Comparison of ENCODE assay signal across 19 cellular contexts in the genomic region with DNA sequence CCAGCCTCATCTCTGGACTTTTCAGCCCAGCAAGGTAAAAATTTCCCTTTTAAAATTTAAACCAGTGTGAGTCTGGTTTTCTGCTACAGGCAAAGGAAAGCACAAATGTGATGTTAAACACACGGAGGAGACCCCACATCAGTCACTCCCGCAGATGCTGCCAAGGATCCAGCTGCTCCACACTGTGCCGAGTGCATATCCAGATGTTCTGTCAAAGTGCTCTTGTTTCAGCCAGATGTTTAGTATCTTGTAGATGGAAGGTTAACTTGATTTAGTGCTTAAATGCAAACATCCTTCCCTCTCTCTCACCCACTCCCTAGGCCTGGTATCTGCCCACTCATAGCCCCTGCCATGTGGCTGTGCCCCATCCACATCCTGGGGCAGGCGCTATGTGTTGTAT. TPM values are rescaled to one million over a fixed set of nuclear protein-coding genes. Genes with fewer than 3 reads are reported as not detected.
DNase-seq lines count a peak whose midpoint lies in the region; ATAC-seq and TF ChIP-seq lines count a peak whose summit lies in the region.
"Had no signal": no experiment of that assay in that cellular context is flagged by ENCODE, and none has a peak within 500 bp of the region (broad histone marks: within the 10 kb centered on the region; RNA-seq: fewer than 3 reads in every experiment).

No MANE protein-coding gene starts in this region.

- no peak overlapping the region; the same call in 1 of the 2 replicates for H3K9ac ChIP-seq in SK-N-SH

- no peaks in the 10 kb centered on the region for H3K9me2 ChIP-seq in SK-N-SH

- intact Hi-C loops in psoas muscle (cut with DNase I) = loop anchor here in 1 of 2 donors (2.0 kb wide), 1 partner anchor 35 kb away; no protein-coding TSS in a partner anchor

- TF ChIP-seq CTCF in SK-N-SH (IDR thresholded peaks at IDR 0.05) = no peak
- no peak for TF ChIP-seq CTCF in fibroblast of the aortic adventitia (IDR thresholded peaks at IDR 0.05; ENCODE audit: insufficient read depth, low read length)
- no peak for TF ChIP-seq CTCF in psoas muscle (IDR thresholded peaks at IDR 0.05)

- H3K4me2 ChIP-seq in SK-N-SH = no peak overlapping the region

- H3K36me3 ChIP-seq in SK-N-SH (replicated peaks in 1 of 2; ENCODE audit: control insufficient read depth in 1 of 2, insufficient read depth in 2 of 2, low read length in 1 of 2) = no peaks in the 10 kb centered on the region
- H3K36me3 ChIP-seq in psoas muscle (ENCODE audit: insufficient read depth in 1 of 2, low read depth in 1 of 2) = no peaks in the 10 kb centered on the region
- H3K36me3 ChIP-seq in urinary bladder (ENCODE audit: insufficient read depth) = no peaks in the 10 kb centered on the region
- H3K36me3 ChIP-seq: cardiac muscle cell, spleen had no signal

- POLR2A ChIA-PET in SK-N-SH (lab: Yijun Ruan, JAX) = no interaction called here

- H4K20me1 ChIP-seq in SK-N-SH (ENCODE audit: insufficient read depth) = no peaks in the 10 kb centered on the region

- WGBS in SK-N-SH (ENCODE audit: low lambda C conversion rate) = 78% methylated on average over 4 of the region's 4 CpGs
- WGBS in psoas muscle, 3 donors = 58 to 69% (median 67%) methylated on average over 4 of the region's 4 CpGs
- WGBS in urinary bladder = 55% methylated on average over 4 of the region's 4 CpGs

- DNase-seq in SK-N-SH (peak; percentile 65), fibroblast of the aortic adventitia (ENCODE audit: low read depth) (peak; percentile 45), psoas muscle (peak in 1 of 2 donors; percentile 48), hypothalamus (lab: John Stamatoyannopoulos, UW) (no peak), NCI-H1048 (lab: John Stamatoyannopoulos, UW) (no peak)
- DNase-seq: 8988T; activated CD4-positive, alpha-beta T cell treated with anti-CD3 and anti-CD28 coated beads, Interleukin-2, amount 10 ng/mL, durations not matched to agents 7 days and 5 days; activated naive CD4-positive, alpha-beta T cell treated with anti-CD3 and anti-CD28 coated beads, Interleukin-2, amount 50 U/mL, for 16 hours; DMS53; immature natural killer cell; NCI-H1436 treated with DMSO at 0.1 percent for 48 hours; NCI-H510A treated with DMSO at 0.1 percent for 48 hours; spleen; stimulated activated naive CD8-positive, alpha-beta T cell treated with anti-CD3 and anti-CD28 coated beads, Interleukin-15, Interleukin-2, amounts not matched to agents 100 U/mL and 50 U/mL, for 24 hours had no signal

- no peaks in the 10 kb centered on the region for H3K79me2 ChIP-seq in SK-N-SH (ENCODE audit: insufficient read depth)

- TF ChIP-seq RAD21 in SK-N-SH (IDR thresholded peaks at IDR 0.05; ENCODE audit: low read length) = no peak

- no peaks in the 10 kb centered on the region for H3K9me3 ChIP-seq in SK-N-SH
- no peaks in the 10 kb centered on the region for H3K9me3 ChIP-seq in psoas muscle
- H3K9me3 ChIP-seq: spleen had no signal

- H3K27me3 ChIP-seq in SK-N-SH (ENCODE audit: insufficient read depth) (no peaks in the 10 kb centered on the region), psoas muscle (ENCODE audit: insufficient read depth in 3 of 3, low read length in 2 of 3) (no peaks in the 10 kb centered on the region)
- H3K27me3 ChIP-seq: cardiac muscle cell had no signal

- H3K4me1 ChIP-seq in SK-N-SH (ENCODE audit: control insufficient read depth in 1 of 2, insufficient read depth in 2 of 2, low read depth in 1 of 2, low read length in 1 of 2) (peaks cover 30 to 37% of the 10 kb centered on the region in 2 experiments; a peak in 3 of 4 replicates), psoas muscle (peaks cover 80% of the 10 kb centered on the region), urinary bladder (ENCODE audit: insufficient read depth) (no peaks in the 10 kb centered on the region)

- no peak for TF ChIP-seq EP300 in SK-N-SH (IDR thresholded peaks at IDR 0.05; ENCODE audit: borderline replicate concordance in 1 of 2, low read depth in 1 of 2, low read length in 1 of 2)

- peaks cover 37% of the 10 kb centered on the region for H3F3A ChIP-seq in SK-N-SH (replicated peaks; ENCODE audit: insufficient read depth)

- CTCF ChIA-PET in SK-N-SH (lab: Yijun Ruan, JAX) = interaction anchor here (0.8 to 34.7 kb wide), 6 partner anchors 9 to 70 kb away, joined by 3 to 626 read pairs (median 4); no protein-coding TSS in a partner anchor

- H3K27ac ChIP-seq in SK-N-SH (ENCODE audit: low read depth in 2 of 2, low read length in 1 of 2) (peak overlapping the region; percentile 28 to 39; a peak in 3 of 4 replicates), psoas muscle (peak overlapping the region; percentile 77), urinary bladder (ENCODE audit: low read depth) (peak overlapping the region; percentile 76)
- H3K27ac ChIP-seq: cardiac muscle cell, SK-N-MC had no signal

- H2AFZ ChIP-seq in SK-N-SH (ENCODE audit: low read depth) = no peak overlapping the region

- H3K4me3 ChIP-seq in SK-N-SH (ENCODE audit: low read depth in 2 of 2, low read length in 1 of 2) = no peak overlapping the region
- H3K4me3 ChIP-seq in fibroblast of the aortic adventitia (ENCODE audit: low read depth, low read length) = no peak overlapping the region
- H3K4me3 ChIP-seq in psoas muscle = no peak overlapping the region
- no peak overlapping the region for H3K4me3 ChIP-seq in urinary bladder (ENCODE audit: low read depth, low read length)
- H3K4me3 ChIP-seq: cardiac muscle cell, SK-N-MC, spleen had no signal

- ATAC-seq in SK-N-SH treated with all-trans-retinoic acid at 6 μM for 48 hours = no peak
- ATAC-seq in psoas muscle = no peak
- no peak for ATAC-seq in HG03521 (IDR thresholded peaks at IDR 0.05; ENCODE audit: unreplicated experiment)
- ATAC-seq: stimulated activated naive CD8-positive, alpha-beta T cell treated with anti-CD3 and anti-CD28 coated beads, Interleukin-15, Interleukin-2, amounts not matched to agents 100 U/mL and 50 U/mL, for 24 hours had no signal

TF ChIP-seq in SK-N-SH, 30 proteins besides CTCF, POLR2A, EP300 and RAD21 (continues in another document):
- no peak for TF ChIP-seq SIN3A (IDR thresholded peaks at IDR 0.05; ENCODE audit: borderline replicate concordance, low read depth, low read length)
- TF ChIP-seq, protein P1, sequence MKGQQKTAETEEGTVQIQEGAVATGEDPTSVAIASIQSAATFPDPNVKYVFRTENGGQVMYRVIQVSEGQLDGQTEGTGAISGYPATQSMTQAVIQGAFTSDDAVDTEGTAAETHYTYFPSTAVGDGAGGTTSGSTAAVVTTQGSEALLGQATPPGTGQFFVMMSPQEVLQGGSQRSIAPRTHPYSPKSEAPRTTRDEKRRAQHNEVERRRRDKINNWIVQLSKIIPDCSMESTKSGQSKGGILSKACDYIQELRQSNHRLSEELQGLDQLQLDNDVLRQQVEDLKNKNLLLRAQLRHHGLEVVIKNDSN (IDR thresholded peaks at IDR 0.05; ENCODE audit: borderline replicate concordance, low read depth) = no peak
- TF ChIP-seq TAF1 (IDR thresholded peaks at IDR 0.05; ENCODE audit: borderline replicate concordance, low read depth, low read length) = no peak
- TF ChIP-seq, protein P2, sequence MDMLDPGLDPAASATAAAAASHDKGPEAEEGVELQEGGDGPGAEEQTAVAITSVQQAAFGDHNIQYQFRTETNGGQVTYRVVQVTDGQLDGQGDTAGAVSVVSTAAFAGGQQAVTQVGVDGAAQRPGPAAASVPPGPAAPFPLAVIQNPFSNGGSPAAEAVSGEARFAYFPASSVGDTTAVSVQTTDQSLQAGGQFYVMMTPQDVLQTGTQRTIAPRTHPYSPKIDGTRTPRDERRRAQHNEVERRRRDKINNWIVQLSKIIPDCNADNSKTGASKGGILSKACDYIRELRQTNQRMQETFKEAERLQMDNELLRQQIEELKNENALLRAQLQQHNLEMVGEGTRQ (IDR thresholded peaks at IDR 0.05; ENCODE audit: borderline replicate concordance, low read depth, low read length) = no peak
- no peak for TF ChIP-seq POLR2AphosphoS5 (IDR thresholded peaks at IDR 0.05; ENCODE audit: low read depth, low read length)
- no peak for TF ChIP-seq FOXJ3 (CRISPR knock-in tag; IDR thresholded peaks at IDR 0.05)

TF ChIP-seq in SK-N-SH treated with all-trans-retinoic acid at 6 μM for 48 hours, 23 proteins besides CTCF, POLR2A, EP300 and RAD21 (continues in another document):
- TF ChIP-seq, protein P3, sequence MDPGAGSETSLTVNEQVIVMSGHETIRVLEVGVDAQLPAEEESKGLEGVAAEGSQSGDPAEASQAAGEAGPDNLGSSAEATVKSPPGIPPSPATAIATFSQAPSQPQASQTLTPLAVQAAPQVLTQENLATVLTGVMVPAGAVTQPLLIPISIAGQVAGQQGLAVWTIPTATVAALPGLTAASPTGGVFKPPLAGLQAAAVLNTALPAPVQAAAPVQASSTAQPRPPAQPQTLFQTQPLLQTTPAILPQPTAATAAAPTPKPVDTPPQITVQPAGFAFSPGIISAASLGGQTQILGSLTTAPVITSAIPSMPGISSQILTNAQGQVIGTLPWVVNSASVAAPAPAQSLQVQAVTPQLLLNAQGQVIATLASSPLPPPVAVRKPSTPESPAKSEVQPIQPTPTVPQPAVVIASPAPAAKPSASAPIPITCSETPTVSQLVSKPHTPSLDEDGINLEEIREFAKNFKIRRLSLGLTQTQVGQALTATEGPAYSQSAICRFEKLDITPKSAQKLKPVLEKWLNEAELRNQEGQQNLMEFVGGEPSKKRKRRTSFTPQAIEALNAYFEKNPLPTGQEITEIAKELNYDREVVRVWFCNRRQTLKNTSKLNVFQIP (CRISPR knock-in tag; IDR thresholded peaks at IDR 0.05; ENCODE audit: borderline replicate concordance, low read depth) = no peak
- TF ChIP-seq ARNTL (CRISPR knock-in tag; IDR thresholded peaks at IDR 0.05; ENCODE audit: borderline replicate concordance, low read depth) = no peak

RNA-seq across cellular contexts. Expression of gene ATOH8, which starts 15.8 kb away (rescaled TPM):
- polyA plus RNA-seq in SK-N-SH (2012; rRNA removed) (5.6 and 6.4 TPM in 2 replicates), psoas muscle (10 to 100 TPM; 48.7 to 77.2 (median 59.4) TPM), urinary bladder (49.2 TPM)
- 2.9 and 4.3 TPM in 2 replicates for polyA plus RNA-seq in SK-N-SH (2012; cell fraction: cytosol; rRNA removed)
- polyA plus RNA-seq in SK-N-SH (2012; cell fraction: nucleus; rRNA removed) = 7.0 and 7.3 TPM in 2 replicates
- total RNA-seq in fibroblast of the aortic adventitia (ENCODE audit: low replicate concordance) (17.0 and 22.0 TPM in 2 replicates), psoas muscle (10 to 100 TPM; 22.0 to 82.1 (median 57.3) TPM), urinary bladder (18.3 TPM)
- polyA plus RNA-seq: immature natural killer cell had no signal

RNA-seq across cellular contexts. Expression of gene GNLY, which starts 43.8 kb away (rescaled TPM):
- polyA plus RNA-seq in SK-N-SH (2012; rRNA removed) (not detected in 2 replicates), psoas muscle (10 to 100 TPM in 2 of 3 donors, 1 to 10 TPM in 1; 4.9 to 31.6 (median 23.4) TPM), urinary bladder (1.8 TPM)
- not detected in 2 replicates for polyA plus RNA-seq in SK-N-SH (2012; cell fraction: cytosol; rRNA removed)
- 0.12 TPM in 1 of 2 replicates, not detected in the other for polyA plus RNA-seq in SK-N-SH (2012; cell fraction: nucleus; rRNA removed)
- total RNA-seq in fibroblast of the aortic adventitia (ENCODE audit: low replicate concordance) (not detected in 2 replicates), psoas muscle (10 to 100 TPM in 1 of 4 donors, 1 to 10 TPM in 2, under 1 TPM in 1; 0.58 to 20.0 (median 5.8) TPM), urinary bladder (not detected)
- total RNA-seq: cardiac muscle cell had no signal
- polyA plus RNA-seq: cardiac muscle cell had no signal

Comparison
In these comparisons a context has a peak if more than half of its experiments do, and no peak if none do; other contexts are left out.
1. DNase-seq: peak in SK-N-SH (single experiment) and fibroblast of the aortic adventitia (single experiment); none in hypothalamus (0 of 51) and NCI-H1048 (single experiment).
2. Peak in every context shown above with its lines, with median percentiles within 50 percentile points of each other: H3K27ac ChIP-seq.